1 cellular context compared by ENCODE assay signal in the genomic region with DNA sequence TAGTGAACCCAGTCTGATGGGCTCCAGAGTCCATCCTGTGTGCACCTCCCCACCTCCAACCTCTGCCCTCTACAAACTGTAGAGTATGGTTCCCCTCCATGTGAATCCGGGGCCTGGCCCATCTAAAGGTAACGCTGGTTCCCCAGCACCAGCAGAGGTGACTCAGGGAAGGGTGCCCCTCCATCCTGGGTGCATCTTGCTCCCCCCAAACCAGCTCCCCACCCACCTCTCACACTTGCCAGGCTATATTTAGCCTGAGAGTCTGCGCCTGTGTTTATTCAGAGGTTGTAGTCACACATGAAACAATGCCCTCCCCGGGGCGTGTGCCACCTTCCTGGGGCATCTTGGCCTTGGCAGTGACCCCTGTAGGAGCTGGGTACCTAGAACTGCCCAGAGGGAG.
TF ChIP-seq lines count a peak whose summit lies in the region.

No MANE protein-coding gene starts in this region.

TF ChIP-seq in A549, 52 proteins besides CTCF, POLR2A, EP300 and RAD21 (continued from another document):
- TF ChIP-seq, protein P1, sequence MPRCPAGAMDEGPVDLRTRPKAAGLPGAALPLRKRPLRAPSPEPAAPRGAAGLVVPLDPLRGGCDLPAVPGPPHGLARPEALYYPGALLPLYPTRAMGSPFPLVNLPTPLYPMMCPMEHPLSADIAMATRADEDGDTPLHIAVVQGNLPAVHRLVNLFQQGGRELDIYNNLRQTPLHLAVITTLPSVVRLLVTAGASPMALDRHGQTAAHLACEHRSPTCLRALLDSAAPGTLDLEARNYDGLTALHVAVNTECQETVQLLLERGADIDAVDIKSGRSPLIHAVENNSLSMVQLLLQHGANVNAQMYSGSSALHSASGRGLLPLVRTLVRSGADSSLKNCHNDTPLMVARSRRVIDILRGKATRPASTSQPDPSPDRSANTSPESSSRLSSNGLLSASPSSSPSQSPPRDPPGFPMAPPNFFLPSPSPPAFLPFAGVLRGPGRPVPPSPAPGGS (IDR thresholded peaks at IDR 0.05), result no peak
- TF ChIP-seq HEYL (CRISPR knock-in tag; IDR thresholded peaks at IDR 0.05), result no peak
- TF ChIP-seq FOXS1 (CRISPR knock-in tag; IDR thresholded peaks at IDR 0.05), result no peak
